Comparison of ENCODE assay signal across 1 cellular context in the genomic region with DNA sequence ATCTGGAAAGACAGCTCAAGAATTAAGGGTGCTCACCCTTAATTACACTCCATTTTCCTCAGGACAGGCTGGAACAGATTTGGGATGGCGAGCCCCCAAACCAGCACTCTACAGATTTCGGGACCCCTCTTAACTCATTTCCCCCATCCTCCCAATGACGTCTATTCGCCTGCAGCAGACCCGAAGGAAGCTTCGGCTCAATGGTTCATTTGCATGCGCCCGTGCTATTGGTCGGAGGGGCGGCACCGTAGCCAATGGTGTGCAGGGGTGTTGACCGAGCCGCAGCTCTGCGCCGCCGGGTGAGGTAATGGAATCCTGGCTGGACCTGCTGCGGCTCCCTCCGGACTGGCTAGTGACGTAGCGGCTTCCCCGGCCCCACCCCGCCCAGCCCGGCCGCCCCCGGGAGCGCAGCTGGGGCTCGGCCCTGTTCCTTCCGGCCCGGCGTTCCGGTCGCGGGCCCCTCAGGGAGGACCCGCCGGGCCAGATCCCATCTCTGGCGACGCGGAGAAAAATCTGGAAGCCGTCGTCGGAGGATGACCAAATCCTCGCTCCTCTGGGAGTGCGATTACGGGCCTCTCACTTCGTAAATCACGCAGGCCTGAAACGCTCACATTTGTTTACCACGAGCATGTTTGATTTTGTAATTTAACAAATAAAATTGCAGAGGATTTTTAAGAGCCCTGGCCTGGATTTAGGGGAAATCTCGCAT.
TF ChIP-seq lines count a peak whose summit lies in the region.

No MANE protein-coding gene starts in this region.

TF ChIP-seq in HEK293, 187 proteins besides CTCF, POLR2A, EP300 and RAD21 (continued from another document and continues in another):
- TF ChIP-seq, protein P1, sequence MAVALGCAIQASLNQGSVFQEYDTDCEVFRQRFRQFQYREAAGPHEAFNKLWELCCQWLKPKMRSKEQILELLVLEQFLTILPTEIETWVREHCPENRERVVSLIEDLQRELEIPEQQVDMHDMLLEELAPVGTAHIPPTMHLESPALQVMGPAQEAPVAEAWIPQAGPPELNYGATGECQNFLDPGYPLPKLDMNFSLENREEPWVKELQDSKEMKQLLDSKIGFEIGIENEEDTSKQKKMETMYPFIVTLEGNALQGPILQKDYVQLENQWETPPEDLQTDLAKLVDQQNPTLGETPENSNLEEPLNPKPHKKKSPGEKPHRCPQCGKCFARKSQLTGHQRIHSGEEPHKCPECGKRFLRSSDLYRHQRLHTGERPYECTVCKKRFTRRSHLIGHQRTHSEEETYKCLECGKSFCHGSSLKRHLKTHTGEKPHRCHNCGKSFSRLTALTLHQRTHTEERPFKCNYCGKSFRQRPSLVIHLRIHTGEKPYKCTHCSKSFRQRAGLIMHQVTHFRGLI (tag by site-specific recombination; IDR thresholded peaks at IDR 0.05): peak; percentile 51; the same call in 1 of the 2 replicates
- TF ChIP-seq, protein P2, sequence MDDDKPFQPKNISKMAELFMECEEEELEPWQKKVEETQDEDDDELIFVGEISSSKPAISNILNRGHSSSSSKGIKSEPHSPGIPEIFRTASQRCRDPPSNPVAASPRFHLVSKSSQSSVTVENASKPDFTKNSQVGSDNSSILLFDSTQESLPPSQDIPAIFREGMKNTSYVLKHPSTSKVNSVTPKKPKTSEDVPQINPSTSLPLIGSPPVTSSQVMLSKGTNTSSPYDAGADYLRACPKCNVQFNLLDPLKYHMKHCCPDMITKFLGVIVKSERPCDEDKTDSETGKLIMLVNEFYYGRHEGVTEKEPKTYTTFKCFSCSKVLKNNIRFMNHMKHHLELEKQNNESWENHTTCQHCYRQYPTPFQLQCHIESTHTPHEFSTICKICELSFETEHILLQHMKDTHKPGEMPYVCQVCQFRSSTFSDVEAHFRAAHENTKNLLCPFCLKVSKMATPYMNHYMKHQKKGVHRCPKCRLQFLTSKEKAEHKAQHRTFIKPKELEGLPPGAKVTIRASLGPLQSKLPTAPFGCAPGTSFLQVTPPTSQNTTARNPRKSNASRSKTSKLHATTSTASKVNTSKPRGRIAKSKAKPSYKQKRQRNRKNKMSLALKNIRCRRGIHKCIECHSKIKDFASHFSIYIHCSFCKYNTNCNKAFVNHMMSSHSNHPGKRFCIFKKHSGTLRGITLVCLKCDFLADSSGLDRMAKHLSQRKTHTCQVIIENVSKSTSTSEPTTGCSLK (tag by site-specific recombination; IDR thresholded peaks at IDR 0.05): no peak
- TF ChIP-seq KLF10 (tag by site-specific recombination; IDR thresholded peaks at IDR 0.05) (peak; percentile 96), KLF9 (tag by site-specific recombination; IDR thresholded peaks at IDR 0.05; ENCODE audit: low read depth) (peak; percentile 37; the same call in 1 of the 2 replicates), KLF1 (tag by site-specific recombination; IDR thresholded peaks at IDR 0.05) (peak; percentile 81), ZNF341 (tag by site-specific recombination; IDR thresholded peaks at IDR 0.05; ENCODE audit: low read depth) (0 out of 2 replicates have a peak, but pooled peaks have one; percentile 28), EGR2 (tag by site-specific recombination; IDR thresholded peaks at IDR 0.05; ENCODE audit: low read depth) (no peak), ZNF561 (tag by site-specific recombination; IDR thresholded peaks at IDR 0.05; ENCODE audit: borderline replicate concordance) (0 out of 2 replicates have a peak, but pooled peaks have one; percentile 24), ZFP69B (tag by site-specific recombination; IDR thresholded peaks at IDR 0.05) (peak; percentile 74; the same call in 1 of the 2 replicates), KLF8 (tag by site-specific recombination; IDR thresholded peaks at IDR 0.05) (peak; percentile 88), ZNF211 (tag by site-specific recombination; IDR thresholded peaks at IDR 0.05; ENCODE audit: low read depth) (no peak), KLF7 (tag by site-specific recombination; IDR thresholded peaks at IDR 0.05; ENCODE audit: borderline replicate concordance) (0 out of 2 replicates have a peak, but pooled peaks have one; percentile 17), ZNF610 (tag by site-specific recombination; IDR thresholded peaks at IDR 0.05; ENCODE audit: borderline replicate concordance) (no peak), SETDB1 (IDR thresholded peaks at IDR 0.05; ENCODE audit: insufficient read length, low read length) (no peak), ZXDB (tag by site-specific recombination; IDR thresholded peaks at IDR 0.05) (peak; percentile 71), ZFP37 (tag by site-specific recombination; IDR thresholded peaks at IDR 0.05) (no peak), ZBTB8A (tag by site-specific recombination; IDR thresholded peaks at IDR 0.05) (peak; percentile 39), BCL11B (tag by site-specific recombination; IDR thresholded peaks at IDR 0.05; ENCODE audit: low read depth) (peak; percentile 79; the same call in 1 of the 2 replicates), SP2 (tag by site-specific recombination; IDR thresholded peaks at IDR 0.05) (peak; percentile 85), ZSCAN30 (tag by site-specific recombination; IDR thresholded peaks at IDR 0.05) (peak; percentile 59; the same call in 1 of the 2 replicates), ZNF600 (tag by site-specific recombination; IDR thresholded peaks at IDR 0.05) (peak; percentile 58; the same call in 1 of the 2 replicates), ZNF16 (tag by site-specific recombination; IDR thresholded peaks at IDR 0.05; ENCODE audit: low read depth) (no peak), ZEB2 (tag by site-specific recombination; IDR thresholded peaks at IDR 0.05) (peak; percentile 58; the same call in 1 of the 2 replicates), BCL11A (tag by site-specific recombination; IDR thresholded peaks at IDR 0.05; ENCODE audit: low read depth) (0 out of 2 replicates have a peak, but pooled peaks have one; percentile 10), SP3 (tag by site-specific recombination; IDR thresholded peaks at IDR 0.05) (peak; percentile 66), SCRT2 (tag by site-specific recombination; IDR thresholded peaks at IDR 0.05) (peak; percentile 46; the same call in 1 of the 2 replicates), ZNF214 (tag by site-specific recombination; IDR thresholded peaks at IDR 0.05; ENCODE audit: borderline replicate concordance) (no peak), ZNF660 (tag by site-specific recombination; IDR thresholded peaks at IDR 0.05) (peak; percentile 72)
- TF ChIP-seq, protein P3, sequence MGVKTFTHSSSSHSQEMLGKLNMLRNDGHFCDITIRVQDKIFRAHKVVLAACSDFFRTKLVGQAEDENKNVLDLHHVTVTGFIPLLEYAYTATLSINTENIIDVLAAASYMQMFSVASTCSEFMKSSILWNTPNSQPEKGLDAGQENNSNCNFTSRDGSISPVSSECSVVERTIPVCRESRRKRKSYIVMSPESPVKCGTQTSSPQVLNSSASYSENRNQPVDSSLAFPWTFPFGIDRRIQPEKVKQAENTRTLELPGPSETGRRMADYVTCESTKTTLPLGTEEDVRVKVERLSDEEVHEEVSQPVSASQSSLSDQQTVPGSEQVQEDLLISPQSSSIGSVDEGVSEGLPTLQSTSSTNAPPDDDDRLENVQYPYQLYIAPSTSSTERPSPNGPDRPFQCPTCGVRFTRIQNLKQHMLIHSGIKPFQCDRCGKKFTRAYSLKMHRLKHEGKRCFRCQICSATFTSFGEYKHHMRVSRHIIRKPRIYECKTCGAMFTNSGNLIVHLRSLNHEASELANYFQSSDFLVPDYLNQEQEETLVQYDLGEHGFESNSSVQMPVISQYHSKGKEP (tag by site-specific recombination; IDR thresholded peaks at IDR 0.05): 0 out of 2 replicates have a peak, but pooled peaks have one; percentile 18
- TF ChIP-seq, protein P4, sequence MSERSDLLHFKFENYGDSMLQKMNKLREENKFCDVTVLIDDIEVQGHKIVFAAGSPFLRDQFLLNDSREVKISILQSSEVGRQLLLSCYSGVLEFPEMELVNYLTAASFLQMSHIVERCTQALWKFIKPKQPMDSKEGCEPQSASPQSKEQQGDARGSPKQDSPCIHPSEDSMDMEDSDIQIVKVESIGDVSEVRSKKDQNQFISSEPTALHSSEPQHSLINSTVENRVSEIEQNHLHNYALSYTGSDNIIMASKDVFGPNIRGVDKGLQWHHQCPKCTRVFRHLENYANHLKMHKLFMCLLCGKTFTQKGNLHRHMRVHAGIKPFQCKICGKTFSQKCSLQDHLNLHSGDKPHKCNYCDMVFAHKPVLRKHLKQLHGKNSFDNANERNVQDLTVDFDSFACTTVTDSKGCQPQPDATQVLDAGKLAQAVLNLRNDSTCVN (tag by site-specific recombination; optimal IDR thresholded peaks at IDR 0.05): peak; percentile 64
- TF ChIP-seq, protein P5, sequence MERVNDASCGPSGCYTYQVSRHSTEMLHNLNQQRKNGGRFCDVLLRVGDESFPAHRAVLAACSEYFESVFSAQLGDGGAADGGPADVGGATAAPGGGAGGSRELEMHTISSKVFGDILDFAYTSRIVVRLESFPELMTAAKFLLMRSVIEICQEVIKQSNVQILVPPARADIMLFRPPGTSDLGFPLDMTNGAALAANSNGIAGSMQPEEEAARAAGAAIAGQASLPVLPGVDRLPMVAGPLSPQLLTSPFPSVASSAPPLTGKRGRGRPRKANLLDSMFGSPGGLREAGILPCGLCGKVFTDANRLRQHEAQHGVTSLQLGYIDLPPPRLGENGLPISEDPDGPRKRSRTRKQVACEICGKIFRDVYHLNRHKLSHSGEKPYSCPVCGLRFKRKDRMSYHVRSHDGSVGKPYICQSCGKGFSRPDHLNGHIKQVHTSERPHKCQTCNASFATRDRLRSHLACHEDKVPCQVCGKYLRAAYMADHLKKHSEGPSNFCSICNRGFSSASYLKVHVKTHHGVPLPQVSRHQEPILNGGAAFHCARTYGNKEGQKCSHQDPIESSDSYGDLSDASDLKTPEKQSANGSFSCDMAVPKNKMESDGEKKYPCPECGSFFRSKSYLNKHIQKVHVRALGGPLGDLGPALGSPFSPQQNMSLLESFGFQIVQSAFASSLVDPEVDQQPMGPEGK (tag by site-specific recombination; IDR thresholded peaks at IDR 0.05): peak; percentile 96
- TF ChIP-seq, protein P6, sequence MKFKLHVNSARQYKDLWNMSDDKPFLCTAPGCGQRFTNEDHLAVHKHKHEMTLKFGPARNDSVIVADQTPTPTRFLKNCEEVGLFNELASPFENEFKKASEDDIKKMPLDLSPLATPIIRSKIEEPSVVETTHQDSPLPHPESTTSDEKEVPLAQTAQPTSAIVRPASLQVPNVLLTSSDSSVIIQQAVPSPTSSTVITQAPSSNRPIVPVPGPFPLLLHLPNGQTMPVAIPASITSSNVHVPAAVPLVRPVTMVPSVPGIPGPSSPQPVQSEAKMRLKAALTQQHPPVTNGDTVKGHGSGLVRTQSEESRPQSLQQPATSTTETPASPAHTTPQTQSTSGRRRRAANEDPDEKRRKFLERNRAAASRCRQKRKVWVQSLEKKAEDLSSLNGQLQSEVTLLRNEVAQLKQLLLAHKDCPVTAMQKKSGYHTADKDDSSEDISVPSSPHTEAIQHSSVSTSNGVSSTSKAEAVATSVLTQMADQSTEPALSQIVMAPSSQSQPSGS (tag by site-specific recombination; IDR thresholded peaks at IDR 0.05; ENCODE audit: low read depth): peak; percentile 96
- TF ChIP-seq, protein P7, sequence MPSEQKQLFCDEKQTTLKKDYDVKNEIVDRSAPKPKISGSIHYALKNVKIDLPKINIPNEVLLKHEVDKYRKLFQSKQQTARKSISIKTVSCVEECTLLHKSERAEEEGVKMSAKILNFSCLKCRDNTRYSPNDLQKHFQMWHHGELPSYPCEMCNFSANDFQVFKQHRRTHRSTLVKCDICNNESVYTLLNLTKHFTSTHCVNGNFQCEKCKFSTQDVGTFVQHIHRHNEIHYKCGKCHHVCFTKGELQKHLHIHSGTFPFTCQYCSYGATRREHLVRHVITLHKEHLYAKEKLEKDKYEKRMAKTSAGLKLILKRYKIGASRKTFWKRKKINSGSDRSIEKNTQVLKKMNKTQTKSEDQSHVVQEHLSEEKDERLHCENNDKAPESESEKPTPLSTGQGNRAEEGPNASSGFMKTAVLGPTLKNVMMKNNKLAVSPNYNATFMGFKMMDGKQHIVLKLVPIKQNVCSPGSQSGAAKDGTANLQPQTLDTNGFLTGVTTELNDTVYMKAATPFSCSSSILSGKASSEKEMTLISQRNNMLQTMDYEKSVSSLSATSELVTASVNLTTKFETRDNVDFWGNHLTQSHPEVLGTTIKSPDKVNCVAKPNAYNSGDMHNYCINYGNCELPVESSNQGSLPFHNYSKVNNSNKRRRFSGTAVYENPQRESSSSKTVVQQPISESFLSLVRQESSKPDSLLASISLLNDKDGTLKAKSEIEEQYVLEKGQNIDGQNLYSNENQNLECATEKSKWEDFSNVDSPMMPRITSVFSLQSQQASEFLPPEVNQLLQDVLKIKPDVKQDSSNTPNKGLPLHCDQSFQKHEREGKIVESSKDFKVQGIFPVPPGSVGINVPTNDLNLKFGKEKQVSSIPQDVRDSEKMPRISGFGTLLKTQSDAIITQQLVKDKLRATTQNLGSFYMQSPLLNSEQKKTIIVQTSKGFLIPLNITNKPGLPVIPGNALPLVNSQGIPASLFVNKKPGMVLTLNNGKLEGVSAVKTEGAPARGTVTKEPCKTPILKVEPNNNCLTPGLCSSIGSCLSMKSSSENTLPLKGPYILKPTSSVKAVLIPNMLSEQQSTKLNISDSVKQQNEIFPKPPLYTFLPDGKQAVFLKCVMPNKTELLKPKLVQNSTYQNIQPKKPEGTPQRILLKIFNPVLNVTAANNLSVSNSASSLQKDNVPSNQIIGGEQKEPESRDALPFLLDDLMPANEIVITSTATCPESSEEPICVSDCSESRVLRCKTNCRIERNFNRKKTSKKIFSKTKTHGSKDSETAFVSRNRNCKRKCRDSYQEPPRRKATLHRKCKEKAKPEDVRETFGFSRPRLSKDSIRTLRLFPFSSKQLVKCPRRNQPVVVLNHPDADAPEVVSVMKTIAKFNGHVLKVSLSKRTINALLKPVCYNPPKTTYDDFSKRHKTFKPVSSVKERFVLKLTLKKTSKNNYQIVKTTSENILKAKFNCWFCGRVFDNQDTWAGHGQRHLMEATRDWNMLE (tag by site-specific recombination; conservative IDR thresholded peaks at IDR 0.05; ENCODE audit: low read depth): no peak
- TF ChIP-seq, protein P8, sequence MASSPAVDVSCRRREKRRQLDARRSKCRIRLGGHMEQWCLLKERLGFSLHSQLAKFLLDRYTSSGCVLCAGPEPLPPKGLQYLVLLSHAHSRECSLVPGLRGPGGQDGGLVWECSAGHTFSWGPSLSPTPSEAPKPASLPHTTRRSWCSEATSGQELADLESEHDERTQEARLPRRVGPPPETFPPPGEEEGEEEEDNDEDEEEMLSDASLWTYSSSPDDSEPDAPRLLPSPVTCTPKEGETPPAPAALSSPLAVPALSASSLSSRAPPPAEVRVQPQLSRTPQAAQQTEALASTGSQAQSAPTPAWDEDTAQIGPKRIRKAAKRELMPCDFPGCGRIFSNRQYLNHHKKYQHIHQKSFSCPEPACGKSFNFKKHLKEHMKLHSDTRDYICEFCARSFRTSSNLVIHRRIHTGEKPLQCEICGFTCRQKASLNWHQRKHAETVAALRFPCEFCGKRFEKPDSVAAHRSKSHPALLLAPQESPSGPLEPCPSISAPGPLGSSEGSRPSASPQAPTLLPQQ (tag by site-specific recombination; IDR thresholded peaks at IDR 0.05): peak; percentile 78
- TF ChIP-seq, protein P9, sequence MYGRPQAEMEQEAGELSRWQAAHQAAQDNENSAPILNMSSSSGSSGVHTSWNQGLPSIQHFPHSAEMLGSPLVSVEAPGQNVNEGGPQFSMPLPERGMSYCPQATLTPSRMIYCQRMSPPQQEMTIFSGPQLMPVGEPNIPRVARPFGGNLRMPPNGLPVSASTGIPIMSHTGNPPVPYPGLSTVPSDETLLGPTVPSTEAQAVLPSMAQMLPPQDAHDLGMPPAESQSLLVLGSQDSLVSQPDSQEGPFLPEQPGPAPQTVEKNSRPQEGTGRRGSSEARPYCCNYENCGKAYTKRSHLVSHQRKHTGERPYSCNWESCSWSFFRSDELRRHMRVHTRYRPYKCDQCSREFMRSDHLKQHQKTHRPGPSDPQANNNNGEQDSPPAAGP (tag by site-specific recombination; IDR thresholded peaks at IDR 0.05): peak; percentile 66; the same call in 1 of the 2 replicates
